Comparison of ENCODE assay signal across 8 cellular contexts in genomic region chr4:98994474-98995182, GRCh38. TPM values are rescaled to one million over a fixed set of nuclear protein-coding genes. Genes with fewer than 3 reads are reported as not detected.
DNase-seq lines count a peak whose midpoint lies in the region; ATAC-seq, FAIRE-seq and TF ChIP-seq lines count a peak whose summit lies in the region.

No MANE protein-coding gene starts in this region.

- H3K79me2 ChIP-seq in HCT116 (ENCODE audit: insufficient read depth, low read length), result peaks cover 38% of the 10 kb centered on the region

- peak overlapping the region; percentile 78 for H3K4me2 ChIP-seq in HCT116 (ENCODE audit: low read length)

- H3K27ac ChIP-seq in HCT116 (ENCODE audit: low read depth, low read length) (peak overlapping the region; percentile 45), SJSA1 (peak overlapping the region; percentile 51), psoas muscle (peak overlapping the region; percentile 94)

- peak overlapping the region; percentile 57 for H3K9ac ChIP-seq in HCT116 (ENCODE audit: low read length)

- H3K9me2 ChIP-seq in HCT116 (ENCODE audit: insufficient read depth), result no peaks in the 10 kb centered on the region

- TF ChIP-seq POLR2A in HCT116 (IDR thresholded peaks at IDR 0.05; ENCODE audit: borderline replicate concordance, extremely low read depth, insufficient read depth, insufficient read length) (no peak), H54 (IDR thresholded peaks at IDR 0.05; ENCODE audit: low read depth, low read length) (no peak)

- no peak for TF ChIP-seq RAD21 in HCT116 (IDR thresholded peaks at IDR 0.05; ENCODE audit: low read depth)

- FAIRE-seq in H54 (lab: Jason Lieb, UNC), result no peak

- WGBS in psoas muscle, 3 donors, result 39 to 44% (median 42%) methylated on average over 17 of the region's 17 CpGs

- DNase-seq in HCT116 (ENCODE audit: low read depth, low spot score), result no peak
- DNase-seq in SJSA1 (ENCODE audit: low read depth in 1 of 2, low spot score in 2 of 2), result no peak
- DNase-seq in fibroblast of gingiva (ENCODE audit: low read depth), result peak; percentile 55
- DNase-seq in psoas muscle, result no peak
- DNase-seq in hippocampal formation (lab: John Stamatoyannopoulos, UW), result no peak
- DNase-seq in NCI-H82 treated with DMSO at 0.1 percent for 48 hours (lab: John Stamatoyannopoulos, UW; ENCODE audit: unreplicated experiment), result no peak
- no peak for DNase-seq in H54 (ENCODE audit: insufficient read length, low spot score)
- no peak for DNase-seq in NCI-H446 treated with DMSO at 0.1 percent for 48 hours (lab: John Stamatoyannopoulos, UW)

- RAD21 ChIA-PET in HCT116 (lab: Charles Lee; ENCODE audit: low non-redundant PET in 1 of 2, low total read pairs in 2 of 2, uncharacterized antibody in 2 of 2, unreplicated experiment in 2 of 2), result interaction anchor here (0.5 to 1.1 kb wide), 4 partner anchors 54 to 66 kb away, joined by 3 to 7 read pairs (median 4); no protein-coding TSS in a partner anchor

- TF ChIP-seq CTCF in HCT116 (IDR thresholded peaks at IDR 0.05 in 2 of 3, conservative IDR thresholded peaks at IDR 0.05 in 1 of 3; ENCODE audit: borderline replicate concordance in 1 of 3, insufficient read depth in 1 of 3, low read depth in 2 of 3, low read length in 2 of 3) (no peak), psoas muscle (IDR thresholded peaks at IDR 0.05) (no peak)

- H3K4me1 ChIP-seq in HCT116 (ENCODE audit: control insufficient read depth in 1 of 2, insufficient read depth in 2 of 2, low read length in 2 of 2) (peaks cover 12 to 26% of the 10 kb centered on the region in 2 experiments), SJSA1 (replicated peaks) (0 out of 2 replicates have a peak, but pooled peaks cover 3% of the 10 kb centered on the region), psoas muscle (peaks cover 9% of the 10 kb centered on the region)

- no peaks in the 10 kb centered on the region for H3K36me3 ChIP-seq in HCT116 (ENCODE audit: control insufficient read depth in 1 of 2, insufficient read depth in 2 of 2, low read length in 2 of 2)
- peaks cover 8% of the 10 kb centered on the region; the same call in 1 of the 2 replicates for H3K36me3 ChIP-seq in SJSA1
- H3K36me3 ChIP-seq in psoas muscle (ENCODE audit: insufficient read depth in 1 of 2, low read depth in 1 of 2), result no peaks in the 10 kb centered on the region

- intact Hi-C loops in HCT116 (cut with micrococcal nuclease) (loop anchor here (1.0 to 5.0 kb wide), 2 partner anchors 63 to 65 kb away; partner anchors contain the start of gene EIF4E), psoas muscle (cut with DNase I) (loop anchor here (2.0 to 10.0 kb wide), 4 partner anchors 60 to 850 kb away; partner anchors contain the start of gene STPG2 (in 1 of the 2))

- POLR2A ChIA-PET in HCT116 (lab: Charles Lee), result interaction anchor here (0.6 to 2.0 kb wide), 7 partner anchors 8 to 569 kb away, joined by 3 to 13 read pairs (median 5); partner anchors contain the start of genes EIF4E and TRMT10A

- H3K27me3 ChIP-seq in HCT116 (ENCODE audit: insufficient read depth, low read length) (no peaks in the 10 kb centered on the region), SJSA1 (replicated peaks) (no peaks in the 10 kb centered on the region), psoas muscle (ENCODE audit: insufficient read depth in 3 of 3, low read length in 2 of 3) (no peaks in the 10 kb centered on the region)

- TSS peak; percentile 82 for BruUV-seq in HCT116 (replicated peaks; lab: Mats Ljungman, UMichigan)

- H3K9me3 ChIP-seq in HCT116 (ENCODE audit: control insufficient read depth in 1 of 2, insufficient read depth in 1 of 2, low read depth in 1 of 2, low read length in 2 of 2) (no peaks in the 10 kb centered on the region), SJSA1 (replicated peaks) (no peaks in the 10 kb centered on the region), psoas muscle (no peaks in the 10 kb centered on the region)

- ATAC-seq in HCT116 (no peak), psoas muscle (peak in 1 of 4 donors; percentile 21)

- peak overlapping the region; percentile 57 for H2AFZ ChIP-seq in HCT116 (ENCODE audit: low read depth, low read length, poor library complexity, severe bottlenecking)

- peaks cover 4% of the 10 kb centered on the region; the same call in 1 of the 2 replicates for H4K20me1 ChIP-seq in HCT116 (ENCODE audit: insufficient read depth)

- CTCF ChIA-PET in HCT116 (lab: Charles Lee), result interaction anchor here (0.7 to 2.4 kb wide), 14 partner anchors 8 to 470 kb away, joined by 3 to 25 read pairs (median 4); partner anchors contain the start of gene EIF4E

- H3K4me3 ChIP-seq in HCT116 (replicated peaks in 1 of 2; ENCODE audit: low read depth in 1 of 2, low read length in 2 of 2) (peak overlapping the region; percentile 43 to 59), SJSA1 (peak overlapping the region; percentile 98), psoas muscle (peak overlapping the region; percentile 98)

TF ChIP-seq in HCT116, 20 proteins besides CTCF, POLR2A, EP300 and RAD21:
- TF ChIP-seq EZH2phosphoT487 (IDR thresholded peaks at IDR 0.05; ENCODE audit: borderline replicate concordance) (no peak), MAX (IDR thresholded peaks at IDR 0.05) (no peak), ZFX (IDR thresholded peaks at IDR 0.05) (no peak), JUND (IDR thresholded peaks at IDR 0.05) (no peak), SIN3A (IDR thresholded peaks at IDR 0.05; ENCODE audit: low read depth) (no peak), CEBPB (IDR thresholded peaks at IDR 0.05; ENCODE audit: low read depth) (no peak), ZBTB33 (IDR thresholded peaks at IDR 0.05; ENCODE audit: extremely low read depth, insufficient replicate concordance, low read length) (no peak), SP1 (IDR thresholded peaks at IDR 0.05; ENCODE audit: low read depth) (no peak), FOSL1 (IDR thresholded peaks at IDR 0.05; ENCODE audit: low read depth) (no peak), REST (IDR thresholded peaks at IDR 0.05; ENCODE audit: low read depth) (no peak), SRF (IDR thresholded peaks at IDR 0.05; ENCODE audit: low read depth) (no peak), YY1 (IDR thresholded peaks at IDR 0.05; ENCODE audit: extremely low read depth, insufficient replicate concordance, low read depth, low read length) (no peak), ATF3 (IDR thresholded peaks at IDR 0.05) (no peak), TCF7L2 (IDR thresholded peaks at IDR 0.05; ENCODE audit: borderline replicate concordance, extremely low read depth, insufficient read depth, insufficient read length) (no peak), EGR1 (IDR thresholded peaks at IDR 0.05; ENCODE audit: low read depth) (no peak), ELF1 (IDR thresholded peaks at IDR 0.05; ENCODE audit: borderline replicate concordance, low read depth) (no peak), EZH2 (IDR thresholded peaks at IDR 0.05) (no peak)

RNA-seq across cellular contexts. Expression of gene METAP1, which starts 0.9 kb away (rescaled TPM):
- total RNA-seq in HCT116 (2021; ENCODE audit: unreplicated experiment) (112 TPM), psoas muscle (10 to 100 TPM; 18.2 to 36.9 (median 30.0) TPM)
- polyA plus RNA-seq in HCT116 (2012), result 52.1 and 89.2 TPM in 2 replicates
- 56.5 and 73.1 TPM in 2 replicates for total RNA-seq in SJSA1 (2014; rRNA removed; shearing (Covaris generic))
- polyA plus RNA-seq in psoas muscle, result 10 to 100 TPM; 17.1 to 26.4 (median 23.4) TPM
